In genomic region chr15:85318048-85318731, GRCh38 we compare ENCODE assay signal across 8 cellular contexts.
DNase-seq lines count a peak whose midpoint lies in the region; ATAC-seq and TF ChIP-seq lines count a peak whose summit lies in the region.

No MANE protein-coding gene starts in this region.

- H3K4me1 ChIP-seq in ACC112 (ENCODE audit: control insufficient read depth, insufficient read depth, low read length, unreplicated experiment) (peaks cover 28% of the 10 kb centered on the region), HEK293 (ENCODE audit: control insufficient read depth, insufficient read depth, low read length) (0 out of 2 replicates have a peak, but pooled peaks cover 4% of the 10 kb centered on the region), skeletal muscle satellite cell (ENCODE audit: control insufficient read depth, insufficient read depth, low read length) (peaks cover 38% of the 10 kb centered on the region), gastroesophageal sphincter (no peaks in the 10 kb centered on the region)

- H3K27me3 ChIP-seq in ACC112 (ENCODE audit: insufficient read depth, low read length) (no peaks in the 10 kb centered on the region), MG63 (no peaks in the 10 kb centered on the region), skeletal muscle satellite cell (ENCODE audit: control insufficient read depth, insufficient read depth, low read length) (no peaks in the 10 kb centered on the region), gastroesophageal sphincter (no peaks in the 10 kb centered on the region)

- no peaks in the 10 kb centered on the region for H3K79me2 ChIP-seq in ACC112 (ENCODE audit: control insufficient read depth, insufficient read depth, low read length, unreplicated experiment)

- TF ChIP-seq POLR2A in gastroesophageal sphincter (IDR thresholded peaks at IDR 0.05): no peak

- peak overlapping the region; percentile 55 for H3K4me2 ChIP-seq in skeletal muscle satellite cell (ENCODE audit: low read length)

- H3K27ac ChIP-seq in ACC112 (ENCODE audit: low read depth, low read length) (peak overlapping the region; percentile 83), HEK293 (ENCODE audit: extremely low read depth, low read depth, low read length) (no peak overlapping the region), gastroesophageal sphincter (no peak overlapping the region)

- no peak for ATAC-seq in gastroesophageal sphincter

- TF ChIP-seq CTCF in GM12864 (IDR thresholded peaks at IDR 0.05; ENCODE audit: low read depth, low read length, missing control alignments): peak; percentile 20
- TF ChIP-seq CTCF in HEK293 (tag by site-specific recombination; IDR thresholded peaks at IDR 0.05): no peak
- no peak for TF ChIP-seq CTCF in cardiac fibroblast (IDR thresholded peaks at IDR 0.05; ENCODE audit: low read depth, low read length)
- TF ChIP-seq CTCF in gastroesophageal sphincter (IDR thresholded peaks at IDR 0.05): no peak

- DNase-seq in GM12864 (ENCODE audit: low read depth) (peak; percentile 77), MG63 (peak; percentile 78), cardiac fibroblast (ENCODE audit: low read depth in 2 of 2) (peak; percentile 80 to 94), NCI-H82 (lab: John Stamatoyannopoulos, UW) (no peak)

- H3K9me3 ChIP-seq in HEK293 (ENCODE audit: control insufficient read depth, insufficient read depth, low read depth, low read length) (no peaks in the 10 kb centered on the region), MG63 (no peaks in the 10 kb centered on the region), skeletal muscle satellite cell (replicated peaks; ENCODE audit: low read length) (no peaks in the 10 kb centered on the region), gastroesophageal sphincter (peaks cover 0 to 8% (median 0%) of the 10 kb centered on the region in 3 donors)

- H2AFZ ChIP-seq in ACC112 (ENCODE audit: low read length, unreplicated experiment): peak overlapping the region; percentile 2

- H3K36me3 ChIP-seq in ACC112 (ENCODE audit: insufficient read depth, low read length) (no peaks in the 10 kb centered on the region), HEK293 (ENCODE audit: control insufficient read depth in 2 of 2, insufficient read depth in 1 of 2, low read length in 2 of 2) (no peaks in the 10 kb centered on the region), MG63 (no peaks in the 10 kb centered on the region), skeletal muscle satellite cell (ENCODE audit: insufficient read depth, low read length) (no peaks in the 10 kb centered on the region), gastroesophageal sphincter (no peaks in the 10 kb centered on the region)

- POLR2A ChIA-PET in HEK293 (lab: Yijun Ruan, JAX): no interaction called here

- CTCF ChIA-PET in HEK293 (lab: Yijun Ruan, JAX): interaction anchor here (0.6 to 4.4 kb wide), 10 partner anchors 8 to 584 kb away, joined by 3 to 23 read pairs (median 4); no protein-coding TSS in a partner anchor

- 24 to 29% methylated on average over 2 of the region's 2 CpGs for WGBS in gastroesophageal sphincter (ENCODE audit: low coverage in 1 of 2), 2 donors

- peak overlapping the region; percentile 57 for H3K9ac ChIP-seq in skeletal muscle satellite cell (ENCODE audit: low read depth, low read length)

- no peak for TF ChIP-seq EP300 in gastroesophageal sphincter (IDR thresholded peaks at IDR 0.05)

- H3K4me3 ChIP-seq in ACC112 (ENCODE audit: low read depth, low read length) (no peak overlapping the region), GM12864 (ENCODE audit: low read depth, low read length) (no peak overlapping the region), HEK293 (ENCODE audit: low read depth, low read length) (no peak overlapping the region), MG63 (no peak overlapping the region), cardiac fibroblast (replicated peaks in 1 of 2; ENCODE audit: low read depth in 2 of 2, low read length in 2 of 2) (no peak overlapping the region), skeletal muscle satellite cell (ENCODE audit: low read length) (no peak overlapping the region), gastroesophageal sphincter (no peak overlapping the region)

TF ChIP-seq in HEK293, 187 proteins besides CTCF, POLR2A, EP300 and RAD21:
- TF ChIP-seq ZBTB17 (tag by site-specific recombination; IDR thresholded peaks at IDR 0.05) (no peak), ZBTB10 (tag by site-specific recombination; IDR thresholded peaks at IDR 0.05) (no peak), ZNF404 (tag by site-specific recombination; IDR thresholded peaks at IDR 0.05) (no peak), ZNF660 (tag by site-specific recombination; IDR thresholded peaks at IDR 0.05) (no peak), KLF17 (tag by site-specific recombination; IDR thresholded peaks at IDR 0.05) (0 out of 2 replicates have a peak, but pooled peaks have one; percentile 50), ZNF280C (tag by site-specific recombination; IDR thresholded peaks at IDR 0.05) (no peak), ZFP41 (tag by site-specific recombination; IDR thresholded peaks at IDR 0.05; ENCODE audit: borderline replicate concordance) (no peak), OVOL3 (tag by site-specific recombination; IDR thresholded peaks at IDR 0.05) (no peak), ZIC2 (tag by site-specific recombination; IDR thresholded peaks at IDR 0.05) (peak; percentile 64), ZNF174 (tag by site-specific recombination; IDR thresholded peaks at IDR 0.05) (no peak), SP3 (tag by site-specific recombination; IDR thresholded peaks at IDR 0.05) (no peak), ZFP37 (tag by site-specific recombination; IDR thresholded peaks at IDR 0.05) (no peak), KLF1 (tag by site-specific recombination; IDR thresholded peaks at IDR 0.05) (peak; percentile 94), ZNF830 (tag by site-specific recombination; IDR thresholded peaks at IDR 0.05; ENCODE audit: low read depth) (no peak), ZNF692 (tag by site-specific recombination; IDR thresholded peaks at IDR 0.05) (no peak)
